Comparison of ENCODE assay signal across 1 cellular context in genomic region chr14:20556500-20557211, GRCh38.
TF ChIP-seq lines count a peak whose summit lies in the region.

No MANE protein-coding gene starts in this region.

TF ChIP-seq in SK-N-SH, 30 proteins besides CTCF, POLR2A, EP300 and RAD21:
- TF ChIP-seq IRF3 (IDR thresholded peaks at IDR 0.05; ENCODE audit: low read depth, low read length), result no peak
- TF ChIP-seq FOXM1 (IDR thresholded peaks at IDR 0.05; ENCODE audit: low read depth), result no peak
- no peak for TF ChIP-seq TEAD4 (IDR thresholded peaks at IDR 0.05; ENCODE audit: borderline replicate concordance, insufficient read depth)
- TF ChIP-seq PBX3 (IDR thresholded peaks at IDR 0.05), result no peak
- TF ChIP-seq GABPA (IDR thresholded peaks at IDR 0.05; ENCODE audit: low read depth), result no peak
- TF ChIP-seq ELF1 (IDR thresholded peaks at IDR 0.05), result no peak
- no peak for TF ChIP-seq SMC3 (IDR thresholded peaks at IDR 0.05; ENCODE audit: low read depth, low read length)
